28 cellular contexts compared by ENCODE assay signal in the genomic region with DNA sequence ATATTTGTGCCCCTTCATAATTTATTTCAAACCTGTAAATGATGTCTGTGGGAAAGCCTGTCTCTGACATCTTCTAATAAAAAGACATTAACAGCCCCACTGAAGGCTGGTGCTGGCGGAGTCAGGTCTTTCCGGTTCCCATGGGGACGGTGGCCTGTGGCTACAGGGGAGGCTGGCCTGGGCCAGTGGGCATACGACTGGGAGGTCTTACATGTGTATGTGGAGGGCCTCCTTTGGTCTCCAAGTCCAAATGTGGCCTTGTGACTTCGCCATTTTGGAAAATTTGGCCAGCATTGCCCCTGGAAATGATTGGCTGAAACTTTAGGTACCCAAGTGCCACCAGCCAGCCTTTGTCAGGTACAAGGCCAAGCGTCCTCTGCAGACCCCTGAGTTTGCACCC.
"Had no signal": no experiment of that assay in that cellular context is flagged by ENCODE, and none has a peak within 500 bp of the region (broad histone marks: within the 10 kb centered on the region; RNA-seq: fewer than 3 reads in every experiment).

No MANE protein-coding gene starts in this region.

- H3K36me3 ChIP-seq: ascending aorta, brain microvascular endothelial cell, left ventricle myocardium inferior, ovary, suprapubic skin, tibial nerve, uterus had no signal

- DNase-seq: activated CD4-positive, alpha-beta T cell treated with anti-CD3 and anti-CD28 coated beads for 4 hours; activated CD4-positive, alpha-beta T cell treated with anti-CD3 and anti-CD28 coated beads, Interleukin-2, amount 50 U/mL, for 48 hours; activated CD4-positive, CD25-positive, alpha-beta regulatory T cell; activated CD8-positive, alpha-beta memory T cell treated with anti-CD3 and anti-CD28 coated beads, Interleukin-2, amount 50 U/mL, for 48 hours; activated naive CD4-positive, alpha-beta T cell treated with anti-CD3 and anti-CD28 coated beads, Interleukin-2, amount 50 U/mL, for 16 hours; activated T-cell treated with anti-CD3 and anti-CD28 coated beads, Interleukin-2, amount 50 U/mL, for 4 hours; brain microvascular endothelial cell; effector memory CD4-positive, alpha-beta T cell; foreskin melanocyte; immature natural killer cell; left ventricle myocardium inferior; mammary epithelial cell; midbrain; ovary; psoas muscle; stimulated activated CD4-positive, alpha-beta T cell treated with anti-CD3 and anti-CD28 coated beads, Interleukin-2, amount 100 ng/mL, for 24 hours; stimulated activated naive CD8-positive, alpha-beta T cell treated with anti-CD3 and anti-CD28 coated beads, Interleukin-15, amount 100 ng/mL, for 72 hours; T1000; uterus had no signal

- ATAC-seq: activated T-cell treated with anti-CD3 and anti-CD28 coated beads, Interleukin-2, amount 50 U/mL, for 4 hours; esophagus mucosa; natural killer cell treated with Interleukin-12 subunit alpha and Interleukin-12 subunit beta and Interleukin-15 and Interleukin-18, amount 100 ng/mL, for 72 hours; psoas muscle; right cardiac atrium; stimulated activated effector memory CD8-positive, alpha-beta T cell treated with anti-CD3 and anti-CD28 coated beads, Interleukin-12 subunit alpha, Interleukin-12 subunit beta, amount 100 ng/mL, for 72 hours; stimulated activated naive CD8-positive, alpha-beta T cell treated with anti-CD3 and anti-CD28 coated beads, Interleukin-15, amount 100 ng/mL, for 72 hours had no signal

- H3K27me3 ChIP-seq: ascending aorta, brain microvascular endothelial cell, ovary, tibial nerve, uterus had no signal

- H3K4me3 ChIP-seq: ascending aorta, hepatocyte, left ventricle myocardium inferior, ovary, psoas muscle, skin epidermis, suprapubic skin, tibial nerve, uterus had no signal

- H3K27ac ChIP-seq: ascending aorta, brain microvascular endothelial cell, hepatocyte, left ventricle myocardium inferior, ovary, psoas muscle, skin epidermis, suprapubic skin, tibial nerve, uterus had no signal

- H3K9me3 ChIP-seq: ascending aorta, left ventricle myocardium inferior, ovary, psoas muscle, suprapubic skin, tibial nerve, uterus had no signal

- H3K4me1 ChIP-seq: ascending aorta, left ventricle myocardium inferior, psoas muscle, suprapubic skin, tibial nerve, uterus had no signal
